Comparison of ENCODE assay signal across 8 cellular contexts in genomic region chr6:24720604-24721460, GRCh38. TPM values are rescaled to one million over a fixed set of nuclear protein-coding genes. Genes with fewer than 3 reads are reported as not detected.
DNase-seq lines count a peak whose midpoint lies in the region; FAIRE-seq and TF ChIP-seq lines count a peak whose summit lies in the region.

No MANE protein-coding gene starts in this region.

- TF ChIP-seq CTCF in HFFc6 (IDR thresholded peaks at IDR 0.05): no peak

- peak overlapping the region; percentile 52 for H2AFZ ChIP-seq in neuron (ENCODE audit: low read depth, low read length)

- H3K4me1 Mint-ChIP-seq in HFFc6 (ENCODE audit: low read depth): peaks cover 40% of the 10 kb centered on the region
- H3K4me1 Mint-ChIP-seq in activated naive CD4-positive, alpha-beta T cell treated with anti-CD3 and anti-CD28 coated beads, Interleukin-2, amount 10 ng/mL, durations not matched to agents 7 days and 5 days: peaks cover 43% of the 10 kb centered on the region

- FAIRE-seq in frontal cortex (lab: Jason Lieb, UNC): peak; percentile 69

- in situ Hi-C loops in SK-MEL-5 (cut with HindIII; ENCODE audit: low pct_unique_long_range_greater_than_20kb, low sequenced_read_pairs): no loop called here

- H3K4me3 Mint-ChIP-seq in HFFc6: peak overlapping the region; percentile 96
- H3K4me3 Mint-ChIP-seq in activated naive CD4-positive, alpha-beta T cell treated with anti-CD3 and anti-CD28 coated beads, Interleukin-2, amount 10 ng/mL, durations not matched to agents 7 days and 5 days: peak overlapping the region; percentile 84

- H3K36me3 ChIP-seq in neuron (ENCODE audit: insufficient read depth, low read length): peaks cover 24% of the 10 kb centered on the region

- peaks cover 27% of the 10 kb centered on the region for H3K4me1 ChIP-seq in neuron (ENCODE audit: insufficient read depth, low read length)

- CTCF ChIA-PET in activated naive CD4-positive, alpha-beta T cell treated with anti-CD3 and anti-CD28 coated beads, Interleukin-2, amount 10 ng/mL, durations not matched to agents 7 days and 5 days (lab: Charles Lee): interaction anchor here (1.0 kb wide), 1 partner anchor 298 kb away, joined by 3 read pairs; no protein-coding TSS in a partner anchor

- peak overlapping the region; percentile 100 for H3K27ac Mint-ChIP-seq in HFFc6
- peak overlapping the region; percentile 100 for H3K27ac Mint-ChIP-seq in activated naive CD4-positive, alpha-beta T cell treated with anti-CD3 and anti-CD28 coated beads, Interleukin-2, amount 10 ng/mL, durations not matched to agents 7 days and 5 days

- peaks cover 39% of the 10 kb centered on the region for H3K36me3 Mint-ChIP-seq in HFFc6 (ENCODE audit: low read depth)
- peaks cover 32% of the 10 kb centered on the region for H3K36me3 Mint-ChIP-seq in activated naive CD4-positive, alpha-beta T cell treated with anti-CD3 and anti-CD28 coated beads, Interleukin-2, amount 10 ng/mL, durations not matched to agents 7 days and 5 days

- no peaks in the 10 kb centered on the region for H3K27me3 ChIP-seq in neuron (ENCODE audit: insufficient read depth, low read length)

- H3K27me3 Mint-ChIP-seq in HFFc6 (ENCODE audit: insufficient read depth): peaks cover 14% of the 10 kb centered on the region
- H3K27me3 Mint-ChIP-seq in activated naive CD4-positive, alpha-beta T cell treated with anti-CD3 and anti-CD28 coated beads, Interleukin-2, amount 10 ng/mL, durations not matched to agents 7 days and 5 days: peaks cover 6% of the 10 kb centered on the region

- H3K9me3 ChIP-seq in neuron (ENCODE audit: low read length): no peaks in the 10 kb centered on the region

- no peaks in the 10 kb centered on the region for H3K9me3 Mint-ChIP-seq in HFFc6
- H3K9me3 Mint-ChIP-seq in activated naive CD4-positive, alpha-beta T cell treated with anti-CD3 and anti-CD28 coated beads, Interleukin-2, amount 10 ng/mL, durations not matched to agents 7 days and 5 days: no peaks in the 10 kb centered on the region

- H3K4me3 ChIP-seq in neuron (ENCODE audit: low read length): peak overlapping the region; percentile 99

- DNase-seq in GM04504 (ENCODE audit: low read depth) (peak; percentile 100), HFFc6 (peak; percentile 100), NAMALWA (ENCODE audit: low spot score) (peak; percentile 100), SK-MEL-5 (ENCODE audit: low read depth, low spot score) (peak; percentile 100), frontal cortex (ENCODE audit: low spot score in 2 of 2) (peak; percentile 92 to 94), stromal cell of bone marrow (ENCODE audit: low read depth) (peak; percentile 100)
- peak; percentile 100 for DNase-seq in activated naive CD4-positive, alpha-beta T cell treated with anti-CD3 and anti-CD28 coated beads, Interleukin-2, amount 10 ng/mL, durations not matched to agents 7 days and 5 days

RNA-seq across cellular contexts. Expression of gene C6orf62, which starts 1.9 kb away (rescaled TPM):
- 100 to 1,000 TPM; 105 to 120 (median 115) TPM for total RNA-seq in HFFc6 (2021; fragmentation: NEBNext Ultra II Directional; extraction: Animal tissue kit (Norgen Biotek cat#: 25700))
- 108 and 114 TPM in 2 replicates for total RNA-seq in SK-MEL-5 (2014; rRNA removed; shearing (Covaris generic))
- polyA plus RNA-seq in SK-MEL-5 (2015; cell fraction: cytosol; rRNA removed): 90.8 and 141 TPM in 2 replicates
- 267 and 374 TPM in 2 replicates for polyA plus RNA-seq in SK-MEL-5 (2015; cell fraction: nucleus; rRNA removed)
- total RNA-seq in frontal cortex: 79.5 TPM

RNA-seq across cellular contexts. Expression of gene GMNN, which starts 53.9 kb away (rescaled TPM):
- total RNA-seq in HFFc6 (2021; fragmentation: NEBNext Ultra II Directional; extraction: Animal tissue kit (Norgen Biotek cat#: 25700)): 10 to 100 TPM; 17.2 to 33.3 (median 27.4) TPM
- total RNA-seq in SK-MEL-5 (2014; rRNA removed; shearing (Covaris generic)): 74.8 and 78.1 TPM in 2 replicates
- polyA plus RNA-seq in SK-MEL-5 (2015; cell fraction: cytosol; rRNA removed): 53.0 and 66.5 TPM in 2 replicates
- polyA plus RNA-seq in SK-MEL-5 (2015; cell fraction: nucleus; rRNA removed): 34.3 and 45.5 TPM in 2 replicates
- total RNA-seq in frontal cortex: 7.7 TPM

RNA-seq across cellular contexts. Expression of gene ACOT13, which starts 54.0 kb away (rescaled TPM):
- 10 to 100 TPM; 18.7 to 21.9 (median 19.8) TPM for total RNA-seq in HFFc6 (2021; fragmentation: NEBNext Ultra II Directional; extraction: Animal tissue kit (Norgen Biotek cat#: 25700))
- total RNA-seq in SK-MEL-5 (2014; rRNA removed; shearing (Covaris generic)): 27.6 and 34.1 TPM in 2 replicates
- polyA plus RNA-seq in SK-MEL-5 (2015; cell fraction: cytosol; rRNA removed): 22.7 and 24.7 TPM in 2 replicates
- 3.5 and 6.0 TPM in 2 replicates for polyA plus RNA-seq in SK-MEL-5 (2015; cell fraction: nucleus; rRNA removed)
- 4.5 TPM for total RNA-seq in frontal cortex

RNA-seq across cellular contexts. Expression of gene TDP2, which starts 54.1 kb away (rescaled TPM):
- 10 to 100 TPM; 27.3 to 33.6 (median 30.7) TPM for total RNA-seq in HFFc6 (2021; fragmentation: NEBNext Ultra II Directional; extraction: Animal tissue kit (Norgen Biotek cat#: 25700))
- total RNA-seq in SK-MEL-5 (2014; rRNA removed; shearing (Covaris generic)): 22.0 and 27.1 TPM in 2 replicates
- 30.6 and 31.5 TPM in 2 replicates for polyA plus RNA-seq in SK-MEL-5 (2015; cell fraction: cytosol; rRNA removed)
- polyA plus RNA-seq in SK-MEL-5 (2015; cell fraction: nucleus; rRNA removed): 33.1 and 49.4 TPM in 2 replicates
- 27.3 TPM for total RNA-seq in frontal cortex

Comparison
In these comparisons a context has a peak if more than half of its experiments do, and no peak if none do; other contexts are left out.
1. Peak in every context shown above with its lines: DNase-seq and H3K4me3 ChIP-seq.